In genomic region chr14:58625438-58625837, GRCh38 we compare ENCODE assay signal across 1 cellular context.
TF ChIP-seq lines count a peak whose summit lies in the region.

No MANE protein-coding gene starts in this region.

TF ChIP-seq in GM23338, 12 proteins besides CTCF, POLR2A, EP300 and RAD21 (continued from another document):
- TF ChIP-seq ZNF462 (CRISPR knock-in tag; IDR thresholded peaks at IDR 0.05) (peak; percentile 65), NANOG (IDR thresholded peaks at IDR 0.05; ENCODE audit: borderline replicate concordance) (peak; percentile 91), EZH2phosphoT487 (IDR thresholded peaks at IDR 0.05; ENCODE audit: unreplicated experiment) (no peak)
